1 cellular context compared by ENCODE assay signal in the genomic region with DNA sequence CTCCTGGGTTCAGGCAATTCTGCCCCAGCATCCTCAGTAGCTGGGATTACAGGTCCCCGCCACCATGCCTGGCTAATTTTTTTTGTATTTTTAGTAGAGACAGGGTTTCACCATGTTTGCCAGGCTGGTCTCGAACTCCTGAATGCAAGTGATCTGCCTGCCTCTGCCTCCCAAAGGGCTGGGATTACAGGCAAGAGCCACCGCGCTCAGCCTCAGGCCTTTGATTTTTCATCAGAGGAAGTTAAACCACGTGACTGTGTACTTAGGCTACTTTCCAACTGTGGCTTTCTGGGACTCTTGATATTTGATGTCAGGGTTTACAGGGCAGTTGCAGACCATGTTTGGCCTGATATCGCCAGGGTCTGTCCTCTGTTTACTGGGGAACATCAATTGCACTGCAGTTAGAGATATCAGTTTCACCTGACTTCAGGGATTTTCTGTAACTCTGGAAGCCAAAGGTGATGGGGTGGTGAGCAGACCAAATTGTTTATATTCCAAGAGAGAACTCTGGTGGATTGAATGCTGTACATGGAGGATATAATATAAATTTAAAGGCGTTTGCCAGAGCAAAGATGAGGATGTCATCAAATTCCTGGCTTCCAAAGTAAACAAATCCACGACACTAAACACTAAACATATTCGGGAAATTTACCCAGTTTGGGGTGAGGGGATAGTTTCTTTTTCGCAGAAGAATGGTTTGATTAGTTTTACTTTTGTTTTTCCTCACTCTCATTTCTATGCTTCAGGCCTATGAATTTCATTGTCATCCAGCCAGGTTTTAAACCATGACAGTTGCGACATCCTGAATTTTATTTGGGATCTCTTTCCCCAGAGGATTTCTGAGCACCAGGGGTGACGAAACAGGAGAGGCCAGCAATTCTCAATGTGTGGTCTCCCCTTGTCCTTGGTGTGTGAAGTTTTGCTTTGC.
TF ChIP-seq lines count a peak whose summit lies in the region.

No MANE protein-coding gene starts in this region.

TF ChIP-seq in HepG2, 621 proteins besides CTCF, POLR2A, EP300 and RAD21 (continued from another document and continues in another):
- TF ChIP-seq, protein P1, sequence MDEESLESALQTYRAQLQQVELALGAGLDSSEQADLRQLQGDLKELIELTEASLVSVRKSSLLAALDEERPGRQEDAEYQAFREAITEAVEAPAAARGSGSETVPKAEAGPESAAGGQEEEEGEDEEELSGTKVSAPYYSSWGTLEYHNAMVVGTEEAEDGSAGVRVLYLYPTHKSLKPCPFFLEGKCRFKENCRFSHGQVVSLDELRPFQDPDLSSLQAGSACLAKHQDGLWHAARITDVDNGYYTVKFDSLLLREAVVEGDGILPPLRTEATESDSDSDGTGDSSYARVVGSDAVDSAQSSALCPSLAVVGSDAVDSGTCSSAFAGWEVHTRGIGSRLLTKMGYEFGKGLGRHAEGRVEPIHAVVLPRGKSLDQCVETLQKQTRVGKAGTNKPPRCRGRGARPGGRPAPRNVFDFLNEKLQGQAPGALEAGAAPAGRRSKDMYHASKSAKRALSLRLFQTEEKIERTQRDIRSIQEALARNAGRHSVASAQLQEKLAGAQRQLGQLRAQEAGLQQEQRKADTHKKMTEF (CRISPR knock-in tag; IDR thresholded peaks at IDR 0.05) = peak; percentile 91; the same call in 1 of the 2 replicates
- TF ChIP-seq HMGA1 (CRISPR knock-in tag; conservative IDR thresholded peaks at IDR 0.05) = no peak
- TF ChIP-seq CAMTA2 (CRISPR knock-in tag; IDR thresholded peaks at IDR 0.05; ENCODE audit: borderline replicate concordance) = no peak
- TF ChIP-seq JUN (CRISPR knock-in tag; IDR thresholded peaks at IDR 0.05) = no peak
- TF ChIP-seq ZMYM4 (CRISPR knock-in tag; IDR thresholded peaks at IDR 0.05) = peak; percentile 89
- TF ChIP-seq ZNF503 (CRISPR knock-in tag; IDR thresholded peaks at IDR 0.05) = no peak; the same call in 1 of the 2 replicates
- no peak for TF ChIP-seq ZNF674 (CRISPR knock-in tag; IDR thresholded peaks at IDR 0.05; ENCODE audit: low read depth)
- TF ChIP-seq MAFG (CRISPR knock-in tag; IDR thresholded peaks at IDR 0.05) = no peak
- TF ChIP-seq FOXJ3 (CRISPR knock-in tag; IDR thresholded peaks at IDR 0.05; ENCODE audit: borderline replicate concordance) = peak; percentile 94; the same call in 1 of the 2 replicates
- TF ChIP-seq ZKSCAN5 (CRISPR knock-in tag; IDR thresholded peaks at IDR 0.05) = no peak
- TF ChIP-seq ZXDC (CRISPR knock-in tag; IDR thresholded peaks at IDR 0.05) = no peak
- TF ChIP-seq PHF20 (CRISPR knock-in tag; IDR thresholded peaks at IDR 0.05) = no peak
- TF ChIP-seq, protein P2, sequence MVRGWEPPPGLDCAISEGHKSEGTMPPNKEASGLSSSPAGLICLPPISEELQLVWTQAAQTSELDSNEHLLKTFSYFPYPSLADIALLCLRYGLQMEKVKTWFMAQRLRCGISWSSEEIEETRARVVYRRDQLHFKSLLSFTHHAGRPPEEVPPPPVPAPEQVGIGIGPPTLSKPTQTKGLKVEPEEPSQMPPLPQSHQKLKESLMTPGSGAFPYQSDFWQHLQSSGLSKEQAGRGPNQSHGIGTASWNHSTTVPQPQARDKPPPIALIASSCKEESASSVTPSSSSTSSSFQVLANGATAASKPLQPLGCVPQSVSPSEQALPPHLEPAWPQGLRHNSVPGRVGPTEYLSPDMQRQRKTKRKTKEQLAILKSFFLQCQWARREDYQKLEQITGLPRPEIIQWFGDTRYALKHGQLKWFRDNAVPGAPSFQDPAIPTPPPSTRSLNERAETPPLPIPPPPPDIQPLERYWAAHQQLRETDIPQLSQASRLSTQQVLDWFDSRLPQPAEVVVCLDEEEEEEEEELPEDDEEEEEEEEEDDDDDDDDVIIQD (CRISPR knock-in tag; IDR thresholded peaks at IDR 0.05; ENCODE audit: low read depth) = peak; percentile 89
- no peak for TF ChIP-seq MTA1 (CRISPR knock-in tag; IDR thresholded peaks at IDR 0.05; ENCODE audit: borderline replicate concordance)
- peak; percentile 81 for TF ChIP-seq GATAD2A (CRISPR knock-in tag; IDR thresholded peaks at IDR 0.05)
- TF ChIP-seq ZNF567 (CRISPR knock-in tag; IDR thresholded peaks at IDR 0.05; ENCODE audit: borderline replicate concordance) = peak; percentile 63
- TF ChIP-seq, protein P3, sequence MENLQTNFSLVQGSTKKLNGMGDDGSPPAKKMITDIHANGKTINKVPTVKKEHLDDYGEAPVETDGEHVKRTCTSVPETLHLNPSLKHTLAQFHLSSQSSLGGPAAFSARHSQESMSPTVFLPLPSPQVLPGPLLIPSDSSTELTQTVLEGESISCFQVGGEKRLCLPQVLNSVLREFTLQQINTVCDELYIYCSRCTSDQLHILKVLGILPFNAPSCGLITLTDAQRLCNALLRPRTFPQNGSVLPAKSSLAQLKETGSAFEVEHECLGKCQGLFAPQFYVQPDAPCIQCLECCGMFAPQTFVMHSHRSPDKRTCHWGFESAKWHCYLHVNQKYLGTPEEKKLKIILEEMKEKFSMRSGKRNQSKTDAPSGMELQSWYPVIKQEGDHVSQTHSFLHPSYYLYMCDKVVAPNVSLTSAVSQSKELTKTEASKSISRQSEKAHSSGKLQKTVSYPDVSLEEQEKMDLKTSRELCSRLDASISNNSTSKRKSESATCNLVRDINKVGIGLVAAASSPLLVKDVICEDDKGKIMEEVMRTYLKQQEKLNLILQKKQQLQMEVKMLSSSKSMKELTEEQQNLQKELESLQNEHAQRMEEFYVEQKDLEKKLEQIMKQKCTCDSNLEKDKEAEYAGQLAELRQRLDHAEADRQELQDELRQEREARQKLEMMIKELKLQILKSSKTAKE (CRISPR knock-in tag; IDR thresholded peaks at IDR 0.05; ENCODE audit: borderline replicate concordance) = peak; percentile 57
- TF ChIP-seq, protein P4, sequence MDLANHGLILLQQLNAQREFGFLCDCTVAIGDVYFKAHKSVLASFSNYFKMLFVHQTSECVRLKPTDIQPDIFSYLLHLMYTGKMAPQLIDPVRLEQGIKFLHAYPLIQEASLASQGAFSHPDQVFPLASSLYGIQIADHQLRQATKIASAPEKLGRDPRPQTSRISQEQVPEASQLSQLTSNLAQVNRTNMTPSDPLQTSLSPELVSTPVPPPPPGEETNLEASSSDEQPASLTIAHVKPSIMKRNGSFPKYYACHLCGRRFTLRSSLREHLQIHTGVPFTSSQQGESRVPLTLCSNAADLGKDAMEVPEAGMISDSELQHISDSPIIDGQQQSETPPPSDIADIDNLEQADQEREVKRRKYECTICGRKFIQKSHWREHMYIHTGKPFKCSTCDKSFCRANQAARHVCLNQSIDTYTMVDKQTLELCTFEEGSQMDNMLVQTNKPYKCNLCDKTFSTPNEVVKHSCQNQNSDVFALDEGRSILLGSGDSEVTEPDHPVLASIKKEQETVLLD (CRISPR knock-in tag; IDR thresholded peaks at IDR 0.05; ENCODE audit: low read depth) = no peak
- TF ChIP-seq ZNF17 (CRISPR knock-in tag; IDR thresholded peaks at IDR 0.05) = no peak
- TF ChIP-seq ZNF609 (CRISPR knock-in tag; IDR thresholded peaks at IDR 0.05; ENCODE audit: borderline replicate concordance) = peak; percentile 76; the same call in 1 of the 2 replicates
- peak; percentile 73; the same call in 1 of the 2 replicates for TF ChIP-seq ZNF580 (CRISPR knock-in tag; IDR thresholded peaks at IDR 0.05; ENCODE audit: borderline replicate concordance, low read depth)
- TF ChIP-seq ZNF780A (CRISPR knock-in tag; IDR thresholded peaks at IDR 0.05) = 0 out of 2 replicates have a peak, but pooled peaks have one; percentile 49
- no peak for TF ChIP-seq FIP1L1 (IDR thresholded peaks at IDR 0.05; ENCODE audit: borderline replicate concordance, insufficient read depth, low read depth, low read length)
- TF ChIP-seq ZNF766 (CRISPR knock-in tag; IDR thresholded peaks at IDR 0.05; ENCODE audit: borderline replicate concordance) = no peak
- TF ChIP-seq, protein P5, sequence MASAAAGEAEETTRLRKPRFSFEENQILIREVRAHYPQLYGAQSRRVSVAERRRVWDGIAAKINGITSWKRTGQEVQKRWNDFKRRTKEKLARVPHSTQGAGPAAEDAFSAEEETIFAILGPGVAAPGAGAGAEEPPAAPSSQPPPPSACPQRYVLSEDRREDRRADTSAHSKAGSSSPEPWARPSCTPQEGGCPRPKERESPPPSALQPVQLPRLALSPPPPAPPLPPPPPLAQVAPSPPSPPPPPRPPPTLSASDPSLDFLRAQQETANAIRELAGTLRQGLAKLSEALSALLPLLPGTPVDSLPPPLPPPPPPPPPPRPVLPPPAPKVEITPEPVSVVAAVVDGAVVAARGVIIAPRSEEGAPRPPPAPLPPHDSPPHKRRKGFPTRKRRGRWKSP (CRISPR knock-in tag; IDR thresholded peaks at IDR 0.05) = no peak
- TF ChIP-seq KDM1A (CRISPR knock-in tag; IDR thresholded peaks at IDR 0.05) = peak; percentile 94
- no peak for TF ChIP-seq ZNF263 (CRISPR knock-in tag; IDR thresholded peaks at IDR 0.05)
- no peak for TF ChIP-seq SOX13 (IDR thresholded peaks at IDR 0.05)
- TF ChIP-seq SOX13 (CRISPR knock-in tag; conservative IDR thresholded peaks at IDR 0.05 in 1 of 2, IDR thresholded peaks at IDR 0.05 in 1 of 2) = peak in 1 of 2 experiments; percentile 71; a peak in 2 of 4 replicates
